In the genomic region with DNA sequence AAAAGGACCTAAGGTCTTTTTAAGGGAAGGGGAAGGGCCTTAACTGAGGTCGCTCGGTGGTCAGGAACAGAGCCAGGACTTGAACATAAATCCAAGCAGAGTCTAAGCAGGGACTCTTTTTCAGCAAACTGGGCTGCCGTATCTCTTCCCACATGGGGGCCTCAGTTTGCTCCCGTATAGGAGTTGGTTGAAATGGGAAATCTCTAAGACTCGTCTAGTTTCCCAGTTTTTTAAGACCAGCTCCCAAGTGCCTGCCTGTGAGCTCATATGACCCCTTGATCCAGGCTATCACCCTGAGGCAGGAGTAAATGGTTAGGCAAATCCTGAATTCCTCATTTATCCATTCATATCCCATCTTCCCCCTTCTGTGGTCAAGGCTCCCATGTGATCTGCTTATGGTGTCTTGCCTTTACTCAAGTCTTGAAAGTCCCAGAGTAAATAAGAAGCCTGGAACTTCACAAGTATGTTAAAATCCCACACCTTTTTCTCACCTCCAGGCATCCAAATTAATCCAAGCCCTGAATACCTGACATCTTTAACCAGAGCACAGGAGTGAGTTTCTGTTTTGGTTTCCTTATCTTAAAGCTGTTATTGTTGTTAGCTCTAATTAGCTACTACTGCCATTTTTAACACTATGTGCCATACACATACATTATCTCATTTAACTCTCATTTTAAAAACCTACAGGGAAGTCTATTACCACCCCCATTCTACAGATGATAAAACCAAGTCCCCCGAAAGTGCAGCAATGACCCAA, we compare ENCODE assay signal across 13 cellular contexts. TPM values are rescaled to one million over a fixed set of nuclear protein-coding genes. Genes with fewer than 3 reads are reported as not detected.
DNase-seq lines count a peak whose midpoint lies in the region; ATAC-seq, FAIRE-seq and TF ChIP-seq lines count a peak whose summit lies in the region.
"Had no signal": no experiment of that assay in that cellular context is flagged by ENCODE, and none has a peak within 500 bp of the region (broad histone marks: within the 10 kb centered on the region; RNA-seq: fewer than 3 reads in every experiment).

No MANE protein-coding gene starts in this region.

- H3K9me3 ChIP-seq in HepG2 (ENCODE audit: low read length) (no peaks in the 10 kb centered on the region), right lobe of liver (no peaks in the 10 kb centered on the region), mammary epithelial cell (replicated peaks; ENCODE audit: insufficient read depth, low read length) (no peaks in the 10 kb centered on the region), muscle layer of duodenum (ENCODE audit: control insufficient read depth in 1 of 2, low read length in 2 of 2) (no peaks in the 10 kb centered on the region), Karpas-422 (ENCODE audit: low read length) (no peaks in the 10 kb centered on the region)

- WGBS in HepG2 (ENCODE audit: low lambda C conversion rate) = 75% methylated on average over 6 of the region's 6 CpGs
- 82% methylated on average over 6 of the region's 6 CpGs for WGBS in right lobe of liver (ENCODE audit: insufficient coverage, low coverage, low lambda C conversion rate, missing lambda C conversion rate)
- 50% methylated on average over 6 of the region's 6 CpGs for WGBS in mammary epithelial cell (ENCODE audit: low coverage, missing lambda C conversion rate)

- H4K20me1 ChIP-seq in HepG2 (ENCODE audit: insufficient read depth, low read length) (no peaks in the 10 kb centered on the region), mammary epithelial cell (ENCODE audit: insufficient read depth, low read length) (no peaks in the 10 kb centered on the region), Karpas-422 (ENCODE audit: insufficient read depth, low read depth, low read length) (peaks cover 4% of the 10 kb centered on the region; the same call in 1 of the 2 replicates)

- H3K9ac ChIP-seq in HepG2 (ENCODE audit: insufficient read depth, low read depth, low read length) (no peak overlapping the region), mammary epithelial cell (ENCODE audit: insufficient read depth, low read length) (peak overlapping the region; percentile 42), Karpas-422 (ENCODE audit: low read length) (no peak overlapping the region)
- H3K9ac ChIP-seq: parathyroid adenoma had no signal

- TF ChIP-seq CTCF in HepG2 (CRISPR knock-in tag; IDR thresholded peaks at IDR 0.05) = no peak
- TF ChIP-seq CTCF in right lobe of liver (IDR thresholded peaks at IDR 0.05) = no peak
- TF ChIP-seq CTCF in mammary epithelial cell (conservative IDR thresholded peaks at IDR 0.05 in 1 of 2, IDR thresholded peaks at IDR 0.05 in 1 of 2; ENCODE audit: extremely low read depth in 1 of 2, insufficient read depth in 1 of 2, low read depth in 1 of 2, low read length in 2 of 2) = no peak

- dilution Hi-C loops in mammary epithelial cell (cut with HindIII; ENCODE audit: low sequenced_read_pairs) = no loop called here

- POLR2A ChIA-PET in HepG2 (lab: Yijun Ruan, JAX) = interaction anchor here (1.7 kb wide), 1 partner anchor 8 kb away, joined by 5 read pairs; no protein-coding TSS in a partner anchor

- H3K4me1 ChIP-seq in HepG2 (ENCODE audit: insufficient read depth, low read length) (peaks cover 60% of the 10 kb centered on the region), right lobe of liver (peaks cover 0 to 10% (median 0%) of the 10 kb centered on the region in 4 donors), mammary epithelial cell (ENCODE audit: insufficient read depth, low read length) (peaks cover 83% of the 10 kb centered on the region), muscle layer of duodenum (ENCODE audit: control insufficient read depth in 1 of 2, insufficient read depth in 2 of 2, low read length in 2 of 2) (peaks cover 3 to 26% of the 10 kb centered on the region in 2 donors), Karpas-422 (ENCODE audit: low read length) (no peaks in the 10 kb centered on the region)

- intact Hi-C loops in HepG2 (cut with micrococcal nuclease; ENCODE audit: unreplicated experiment) (no loop called here), right lobe of liver (cut with DNase I) (no loop called here), mammary epithelial cell (cut with micrococcal nuclease) (loop anchor here (1.0 to 5.0 kb wide), 2 partner anchors 19 to 37 kb away; no protein-coding TSS in a partner anchor), posterior cingulate gyrus (cut with DNase I) (no loop called here)

- BruUV-seq in HepG2 (replicated peaks; lab: Mats Ljungman, UMichigan) (no TSS peak), mammary epithelial cell (replicated peaks; lab: Mats Ljungman, UMichigan) (TSS peak; percentile 97)

- FAIRE-seq in HepG2 (lab: Jason Lieb, UNC) = no peak

- TF ChIP-seq POLR2A in HepG2 (IDR thresholded peaks at IDR 0.05; ENCODE audit: insufficient read depth in 1 of 2, low read depth in 2 of 2, low read length in 2 of 2) (no peak), right lobe of liver (IDR thresholded peaks at IDR 0.05) (no peak)

- H3K4me3 ChIP-seq in HepG2 (replicated peaks in 1 of 3; ENCODE audit: insufficient read depth in 1 of 3, low read depth in 2 of 3, low read length in 3 of 3) (no peak overlapping the region), right lobe of liver (no peak overlapping the region), mammary epithelial cell (replicated peaks in 1 of 3; ENCODE audit: insufficient read depth in 1 of 3, low read depth in 2 of 3, low read length in 3 of 3) (no peak overlapping the region), muscle layer of duodenum (ENCODE audit: low read depth in 1 of 2, low read length in 2 of 2) (no peak overlapping the region), Karpas-422 (ENCODE audit: low read length) (no peak overlapping the region)

- no peak for ATAC-seq in HepG2
- no peak for ATAC-seq in right lobe of liver
- no peak for ATAC-seq in GM18520 (IDR thresholded peaks at IDR 0.05; ENCODE audit: unreplicated experiment)

- TF ChIP-seq RAD21 in HepG2 (CRISPR knock-in tag; IDR thresholded peaks at IDR 0.05) = no peak

- no peak for TF ChIP-seq EP300 in HepG2 (IDR thresholded peaks at IDR 0.05; ENCODE audit: low read depth in 2 of 2, low read length in 2 of 2)
- TF ChIP-seq EP300 in HepG2 (CRISPR knock-in tag; IDR thresholded peaks at IDR 0.05; ENCODE audit: borderline replicate concordance) = no peak

- H3K79me2 ChIP-seq in HepG2 (ENCODE audit: insufficient read depth, low read length) (peaks cover 13% of the 10 kb centered on the region), mammary epithelial cell (ENCODE audit: insufficient read depth, low read length) (peaks cover 42% of the 10 kb centered on the region), Karpas-422 (ENCODE audit: low read length) (no peaks in the 10 kb centered on the region)
- H3K79me2 ChIP-seq: parathyroid adenoma had no signal

- H3K27me3 ChIP-seq in HepG2 (ENCODE audit: control insufficient read depth in 1 of 2, insufficient read depth in 2 of 2, low read length in 2 of 2) (no peaks in the 10 kb centered on the region), right lobe of liver (peaks cover 0 to 7% of the 10 kb centered on the region in 2 donors), mammary epithelial cell (ENCODE audit: insufficient read depth, low read length) (no peaks in the 10 kb centered on the region), muscle layer of duodenum (ENCODE audit: low read depth, low read length) (no peaks in the 10 kb centered on the region), Karpas-422 (ENCODE audit: low read length) (no peaks in the 10 kb centered on the region)

- H3K27ac ChIP-seq in HepG2 (ENCODE audit: extremely low read length, insufficient read depth, low read length) (no peak overlapping the region), right lobe of liver (no peak overlapping the region), mammary epithelial cell (ENCODE audit: insufficient read depth, low read depth, low read length) (peak overlapping the region; percentile 85), muscle layer of duodenum (ENCODE audit: low read length) (peak overlapping the region; percentile 47), Karpas-422 (ENCODE audit: low read length) (no peak overlapping the region)
- H3K27ac ChIP-seq: parathyroid adenoma had no signal

- H3K4me2 ChIP-seq in HepG2 (ENCODE audit: low read depth, low read length) (peak overlapping the region; percentile 81), mammary epithelial cell (ENCODE audit: insufficient read depth, low read depth, low read length) (peak overlapping the region; percentile 93), Karpas-422 (ENCODE audit: low read depth, low read length, poor library complexity, severe bottlenecking) (no peak overlapping the region)

- no peak for DNase-seq in HepG2 (ENCODE audit: low spot score)
- DNase-seq in right lobe of liver = no peak
- peak; percentile 61 for DNase-seq in mammary epithelial cell
- no peak for DNase-seq in posterior cingulate gyrus
- DNase-seq in stimulated activated CD4-positive, alpha-beta T cell treated with anti-CD3 and anti-CD28 coated beads, Interleukin-12 subunit alpha, Interleukin-12 subunit beta, amount 100 ng/mL, for 4 hours = no peak
- no peak for DNase-seq in Karpas-422
- DNase-seq: activated naive CD8-positive, alpha-beta T cell treated with anti-CD3 and anti-CD28 coated beads for 36 hours; NCI-H345 had no signal

- no peaks in the 10 kb centered on the region for H3K9me2 ChIP-seq in Karpas-422 (replicated peaks; ENCODE audit: insufficient read depth, low read length)

- in situ Hi-C loops in HepG2 (cut with HindIII; ENCODE audit: extremely low pct_ligation_motif_present, low pct_unique_long_range_greater_than_20kb) = loop anchor here (10.0 kb wide), 1 partner anchor 145 kb away; a partner anchor contains a TSS
- in situ Hi-C loops in mammary epithelial cell (cut with MboI; ENCODE audit: low sequenced_read_pairs in 2 of 2) = no loop called here

- H3K36me3 ChIP-seq in HepG2 (replicated peaks in 1 of 2; ENCODE audit: control insufficient read depth in 1 of 2, insufficient read depth in 2 of 2, low read length in 2 of 2) = no peaks in the 10 kb centered on the region; a peak in 1 of 5 replicates
- no peaks in the 10 kb centered on the region for H3K36me3 ChIP-seq in right lobe of liver
- no peaks in the 10 kb centered on the region for H3K36me3 ChIP-seq in mammary epithelial cell (ENCODE audit: insufficient read depth, low read length)
- no peaks in the 10 kb centered on the region for H3K36me3 ChIP-seq in muscle layer of duodenum (ENCODE audit: control insufficient read depth in 1 of 2, insufficient read depth in 2 of 2, low read length in 2 of 2)
- H3K36me3 ChIP-seq in Karpas-422 (ENCODE audit: insufficient read depth, low read length) = no peaks in the 10 kb centered on the region

- H2AFZ ChIP-seq in HepG2 (ENCODE audit: low read length) (no peak overlapping the region), mammary epithelial cell (ENCODE audit: low read depth, low read length) (peak overlapping the region; percentile 3), Karpas-422 (ENCODE audit: low read length) (no peak overlapping the region)
- H2AFZ ChIP-seq: parathyroid adenoma had no signal

- CTCF ChIA-PET in HepG2 (lab: Yijun Ruan, JAX; ENCODE audit: low intra/inter-chr PET ratio, low total read pairs) (no interaction called here), mammary epithelial cell (lab: Charles Lee; ENCODE audit: low non-redundant PET) (no interaction called here)

RNA-seq across cellular contexts. Expression of a gene that starts 3.0 kb away (rescaled TPM):
- 17.6 and 33.9 TPM in 2 replicates for total RNA-seq in HepG2 (2016; rRNA removed; fragmentation: Illumina TruSeq; extraction: Trizol)
- 3.1 and 3.4 TPM in 2 replicates for total RNA-seq in HepG2 (2016; cell fraction: cytosol; rRNA removed; fragmentation: Illumina TruSeq; extraction: Trizol; ENCODE audit: low read depth)
- 21.4 and 37.4 TPM in 2 replicates for total RNA-seq in HepG2 (2016; cell fraction: insoluble cytoplasmic fraction; rRNA removed; fragmentation: Illumina TruSeq; extraction: Trizol)
- total RNA-seq in HepG2 (2016; cell fraction: membrane; rRNA removed; fragmentation: Illumina TruSeq; extraction: Trizol) = 11.0 and 13.0 TPM in 2 replicates
- 25.8 and 28.7 TPM in 2 replicates for total RNA-seq in HepG2 (2016; cell fraction: nucleus; rRNA removed; fragmentation: Illumina TruSeq; extraction: Trizol)
- polyA plus RNA-seq in HepG2 (2011; rRNA removed) = 4.2 and 6.4 TPM in 2 replicates
- 6.1 and 8.6 TPM in 2 replicates for polyA plus RNA-seq in HepG2 (2011; cell fraction: cytosol; rRNA removed)
- polyA plus RNA-seq in HepG2 (2011; cell fraction: nucleus; rRNA removed) = 5.3 and 5.7 TPM in 2 replicates
- 2.2 and 3.5 TPM in 2 replicates for polyA plus RNA-seq in HepG2 (2012)
- 2.1 and 2.4 TPM in 2 replicates for polyA plus RNA-seq in HepG2 (2016; cell fraction: cytosol; fragmentation: Illumina TruSeq; extraction: Trizol; ENCODE audit: low read depth)
- 14.2 and 17.0 TPM in 2 replicates for polyA plus RNA-seq in HepG2 (2016; cell fraction: insoluble cytoplasmic fraction; fragmentation: Illumina TruSeq; extraction: Trizol; ENCODE audit: low read depth)
- polyA plus RNA-seq in HepG2 (2016; cell fraction: membrane; fragmentation: Illumina TruSeq; extraction: Trizol; ENCODE audit: low read depth) = 5.0 and 7.0 TPM in 2 replicates
- 29.1 and 30.1 TPM in 2 replicates for polyA plus RNA-seq in HepG2 (2016; cell fraction: nucleus; fragmentation: Illumina TruSeq; extraction: Trizol; ENCODE audit: insufficient read depth, low read depth)
- 0.07 and 16.9 TPM in 2 replicates for polyA minus RNA-seq in HepG2 (2011; rRNA and poly(A)+ RNA removed; ENCODE audit: low replicate concordance)
- 5.9 and 6.4 TPM in 2 replicates for polyA minus RNA-seq in HepG2 (2011; cell fraction: cytosol; rRNA and poly(A)+ RNA removed)
- 4.8 and 6.6 TPM in 2 replicates for polyA minus RNA-seq in HepG2 (2011; cell fraction: nucleus; rRNA and poly(A)+ RNA removed)
- under 1 TPM in 5 of 6 experiments, not detected in 1; 0.06 to 0.51 (median 0.20) TPM for total RNA-seq in right lobe of liver
- total RNA-seq in mammary epithelial cell = 10 to 100 TPM in 1 of 2 donors, 1 to 10 TPM in 1; 9.2 to 38.8 TPM
- 20.3 TPM for polyA plus RNA-seq in mammary epithelial cell
- 6.9 TPM for polyA minus RNA-seq in mammary epithelial cell
- not detected in 2 replicates for total RNA-seq in Karpas-422 (2014; rRNA removed; shearing (Covaris generic); ENCODE audit: low replicate concordance)
- total RNA-seq: activated CD8-positive, alpha-beta memory T cell treated with anti-CD3 and anti-CD28 coated beads for 36 hours; activated naive CD8-positive, alpha-beta T cell treated with anti-CD3 and anti-CD28 coated beads for 36 hours had no signal

RNA-seq across cellular contexts. Expression of a gene that starts 10.2 kb away (rescaled TPM):
- 0.11 TPM in 1 of 2 replicates, not detected in the other for total RNA-seq in HepG2 (2016; rRNA removed; fragmentation: Illumina TruSeq; extraction: Trizol)
- not detected in 2 replicates for total RNA-seq in HepG2 (2016; cell fraction: cytosol; rRNA removed; fragmentation: Illumina TruSeq; extraction: Trizol; ENCODE audit: low read depth)
- 0.03 and 0.09 TPM in 2 replicates for total RNA-seq in HepG2 (2016; cell fraction: insoluble cytoplasmic fraction; rRNA removed; fragmentation: Illumina TruSeq; extraction: Trizol)
- total RNA-seq in HepG2 (2016; cell fraction: membrane; rRNA removed; fragmentation: Illumina TruSeq; extraction: Trizol) = not detected in 2 replicates
- total RNA-seq in HepG2 (2016; cell fraction: nucleus; rRNA removed; fragmentation: Illumina TruSeq; extraction: Trizol) = 0.25 and 0.40 TPM in 2 replicates
- 0.16 TPM in 1 of 2 replicates, not detected in the other for polyA plus RNA-seq in HepG2 (2011; rRNA removed)
- polyA plus RNA-seq in HepG2 (2011; cell fraction: cytosol; rRNA removed) = 0.03 and 0.04 TPM in 2 replicates
- polyA plus RNA-seq in HepG2 (2011; cell fraction: nucleus; rRNA removed) = 0.09 and 0.39 TPM in 2 replicates
- 0.03 and 0.08 TPM in 2 replicates for polyA plus RNA-seq in HepG2 (2012)
- 0.06 TPM in 1 of 2 replicates, not detected in the other for polyA plus RNA-seq in HepG2 (2016; cell fraction: cytosol; fragmentation: Illumina TruSeq; extraction: Trizol; ENCODE audit: low read depth)
- 0.05 TPM in 1 of 2 replicates, not detected in the other for polyA plus RNA-seq in HepG2 (2016; cell fraction: insoluble cytoplasmic fraction; fragmentation: Illumina TruSeq; extraction: Trizol; ENCODE audit: low read depth)
- not detected in 2 replicates for polyA plus RNA-seq in HepG2 (2016; cell fraction: membrane; fragmentation: Illumina TruSeq; extraction: Trizol; ENCODE audit: low read depth)
- 0.34 and 0.43 TPM in 2 replicates for polyA plus RNA-seq in HepG2 (2016; cell fraction: nucleus; fragmentation: Illumina TruSeq; extraction: Trizol; ENCODE audit: insufficient read depth, low read depth)
- polyA minus RNA-seq in HepG2 (2011; rRNA and poly(A)+ RNA removed; ENCODE audit: low replicate concordance) = 0.14 TPM in 1 of 2 replicates, not detected in the other
- not detected in 2 replicates for polyA minus RNA-seq in HepG2 (2011; cell fraction: cytosol; rRNA and poly(A)+ RNA removed)
- polyA minus RNA-seq in HepG2 (2011; cell fraction: nucleus; rRNA and poly(A)+ RNA removed) = 0.12 TPM in 1 of 2 replicates, not detected in the other
- under 1 TPM in 3 of 6 experiments, not detected in 3; 0.10 to 0.26 (median 0.23) TPM for total RNA-seq in right lobe of liver
- total RNA-seq in mammary epithelial cell = under 1 TPM; 0.33 to 0.45 TPM
- polyA plus RNA-seq in mammary epithelial cell = 0.09 TPM
- polyA minus RNA-seq in mammary epithelial cell = not detected
- not detected in 2 replicates for total RNA-seq in Karpas-422 (2014; rRNA removed; shearing (Covaris generic); ENCODE audit: low replicate concordance)
- total RNA-seq: activated CD8-positive, alpha-beta memory T cell treated with anti-CD3 and anti-CD28 coated beads for 36 hours; activated naive CD8-positive, alpha-beta T cell treated with anti-CD3 and anti-CD28 coated beads for 36 hours; dermis microvascular lymphatic vessel endothelial cell had no signal

RNA-seq across cellular contexts. Expression of a gene that starts 57.7 kb away (rescaled TPM):
- total RNA-seq in HepG2 (2016; rRNA removed; fragmentation: Illumina TruSeq; extraction: Trizol) = 41.6 and 44.5 TPM in 2 replicates
- 7.0 and 8.0 TPM in 2 replicates for total RNA-seq in HepG2 (2016; cell fraction: cytosol; rRNA removed; fragmentation: Illumina TruSeq; extraction: Trizol; ENCODE audit: low read depth)
- 34.8 and 42.9 TPM in 2 replicates for total RNA-seq in HepG2 (2016; cell fraction: insoluble cytoplasmic fraction; rRNA removed; fragmentation: Illumina TruSeq; extraction: Trizol)
- 12.4 and 12.6 TPM in 2 replicates for total RNA-seq in HepG2 (2016; cell fraction: membrane; rRNA removed; fragmentation: Illumina TruSeq; extraction: Trizol)
- total RNA-seq in HepG2 (2016; cell fraction: nucleus; rRNA removed; fragmentation: Illumina TruSeq; extraction: Trizol) = 38.8 and 43.2 TPM in 2 replicates
- polyA plus RNA-seq in HepG2 (2011; rRNA removed) = 9.9 and 10.1 TPM in 2 replicates
- 5.7 and 7.4 TPM in 2 replicates for polyA plus RNA-seq in HepG2 (2011; cell fraction: cytosol; rRNA removed)
- polyA plus RNA-seq in HepG2 (2011; cell fraction: nucleus; rRNA removed) = 27.8 and 31.6 TPM in 2 replicates
- 14.9 and 19.7 TPM in 2 replicates for polyA plus RNA-seq in HepG2 (2012)
- polyA plus RNA-seq in HepG2 (2016; cell fraction: cytosol; fragmentation: Illumina TruSeq; extraction: Trizol; ENCODE audit: low read depth) = 2.9 and 3.4 TPM in 2 replicates
- 38.4 and 54.0 TPM in 2 replicates for polyA plus RNA-seq in HepG2 (2016; cell fraction: insoluble cytoplasmic fraction; fragmentation: Illumina TruSeq; extraction: Trizol; ENCODE audit: low read depth)
- polyA plus RNA-seq in HepG2 (2016; cell fraction: membrane; fragmentation: Illumina TruSeq; extraction: Trizol; ENCODE audit: low read depth) = 6.2 and 8.3 TPM in 2 replicates
- 61.9 and 69.6 TPM in 2 replicates for polyA plus RNA-seq in HepG2 (2016; cell fraction: nucleus; fragmentation: Illumina TruSeq; extraction: Trizol; ENCODE audit: insufficient read depth, low read depth)
- 16.4 and 42.6 TPM in 2 replicates for polyA minus RNA-seq in HepG2 (2011; rRNA and poly(A)+ RNA removed; ENCODE audit: low replicate concordance)
- 9.8 and 12.7 TPM in 2 replicates for polyA minus RNA-seq in HepG2 (2011; cell fraction: cytosol; rRNA and poly(A)+ RNA removed)
- 19.2 and 20.5 TPM in 2 replicates for polyA minus RNA-seq in HepG2 (2011; cell fraction: nucleus; rRNA and poly(A)+ RNA removed)
- total RNA-seq in right lobe of liver = 10 to 100 TPM in 2 of 6 experiments, 1 to 10 TPM in 4; 6.7 to 12.0 (median 8.9) TPM
- total RNA-seq in mammary epithelial cell = 10 to 100 TPM; 17.7 to 70.4 TPM
- polyA plus RNA-seq in mammary epithelial cell = 34.8 TPM
- 44.3 TPM for polyA minus RNA-seq in mammary epithelial cell
- total RNA-seq in Karpas-422 (2014; rRNA removed; shearing (Covaris generic); ENCODE audit: low replicate concordance) = 23.0 and 42.6 TPM in 2 replicates

Comparison
In these comparisons a context has a peak if more than half of its experiments do, and no peak if none do; other contexts are left out.
1. H3K27ac ChIP-seq: peak in mammary epithelial cell (single experiment) and muscle layer of duodenum (single experiment); none in HepG2 (single experiment), right lobe of liver (0 of 3) and Karpas-422 (single experiment).